10 cellular contexts compared by ENCODE assay signal in genomic region chr12:110699591-110700445, GRCh38. TPM values are rescaled to one million over a fixed set of nuclear protein-coding genes. Genes with fewer than 3 reads are reported as not detected.
DNase-seq lines count a peak whose midpoint lies in the region; ATAC-seq and TF ChIP-seq lines count a peak whose summit lies in the region.
"Had no signal": no experiment of that assay in that cellular context is flagged by ENCODE, and none has a peak within 500 bp of the region (broad histone marks: within the 10 kb centered on the region; RNA-seq: fewer than 3 reads in every experiment).

No MANE protein-coding gene starts in this region.

- peak; percentile 55 for TF ChIP-seq CTCF in OCI-LY7 (conservative IDR thresholded peaks at IDR 0.05; ENCODE audit: low read length)
- TF ChIP-seq CTCF in epithelial cell of proximal tubule (conservative IDR thresholded peaks at IDR 0.05; ENCODE audit: low read depth, low read length), result peak; percentile 11
- no peak for TF ChIP-seq CTCF in stomach (IDR thresholded peaks at IDR 0.05)

- no TSS peak for BruUV-seq in OCI-LY7 (replicated peaks; lab: Mats Ljungman, UMichigan)

- H3K4me3 ChIP-seq in OCI-LY7 (ENCODE audit: low read depth, low read length, poor library complexity, severe bottlenecking) (no peak overlapping the region), epithelial cell of proximal tubule (ENCODE audit: low read depth, low read length) (no peak overlapping the region), stomach (no peak overlapping the region)
- H3K4me3 ChIP-seq: colonic mucosa had no signal

- POLR2A ChIA-PET in OCI-LY7 (lab: Charles Lee), result no interaction called here

- CTCF ChIA-PET in OCI-LY7 (lab: Charles Lee; ENCODE audit: unreplicated experiment), result no interaction called here

- no peak overlapping the region for H3K4me2 ChIP-seq in OCI-LY7 (ENCODE audit: low read length)

- H3K36me3 ChIP-seq in OCI-LY7 (ENCODE audit: insufficient read depth, low read length) (no peaks in the 10 kb centered on the region), stomach (no peaks in the 10 kb centered on the region)
- H3K36me3 ChIP-seq: colonic mucosa had no signal

- ATAC-seq in Right ventricle myocardium superior (ENCODE audit: poor library complexity), result peak; percentile 23
- ATAC-seq in stimulated activated naive CD8-positive, alpha-beta T cell treated with anti-CD3 and anti-CD28 coated beads, Interleukin-15, Interleukin-2, amounts not matched to agents 100 U/mL and 50 U/mL, for 24 hours, result no peak

- no peak for DNase-seq in Right ventricle myocardium superior
- no peak for DNase-seq in cardiac septum (ENCODE audit: low spot score)
- peak; percentile 37 for DNase-seq in OCI-LY7 (ENCODE audit: low spot score)
- DNase-seq in epithelial cell of proximal tubule (ENCODE audit: low read depth), result no peak
- DNase-seq in stomach, result no peak
- DNase-seq in DMS53 treated with DMSO at 0.1 percent for 48 hours (lab: John Stamatoyannopoulos, UW; ENCODE audit: unreplicated experiment), result no peak
- no peak for DNase-seq in NCI-H1105 (lab: John Stamatoyannopoulos, UW)
- no peak for DNase-seq in stimulated activated naive CD8-positive, alpha-beta T cell treated with anti-CD3 and anti-CD28 coated beads, Interleukin-15, Interleukin-2, amounts not matched to agents 100 U/mL and 50 U/mL, for 24 hours
- DNase-seq: NCI-H510A treated with DMSO at 0.1 percent for 48 hours had no signal

- no peak for TF ChIP-seq EP300 in stomach (IDR thresholded peaks at IDR 0.05)

- H3K27ac ChIP-seq in OCI-LY7 (ENCODE audit: low read depth, low read length, poor library complexity, severe bottlenecking) (no peak overlapping the region), stomach (peak overlapping the region in 3 of 5 donors; percentile 50 to 73 (median 54))
- H3K27ac ChIP-seq: colonic mucosa had no signal

- no peaks in the 10 kb centered on the region for H3K79me2 ChIP-seq in OCI-LY7 (ENCODE audit: insufficient read depth, low read depth, low read length)

- H3K9me2 ChIP-seq in OCI-LY7 (ENCODE audit: insufficient read depth, low read length), result no peaks in the 10 kb centered on the region

- no peaks in the 10 kb centered on the region for H3K27me3 ChIP-seq in stomach
- H3K27me3 ChIP-seq: colonic mucosa had no signal

- 75 to 82% (median 78%) methylated on average over 24 to 28 of the region's 28 CpGs for WGBS in stomach, 5 donors

- H3K4me1 ChIP-seq in OCI-LY7 (ENCODE audit: insufficient read depth, low read length, poor library complexity, severe bottlenecking) (peaks cover 10% of the 10 kb centered on the region), stomach (peaks cover 6 to 25% (median 14%) of the 10 kb centered on the region in 4 donors)
- H3K4me1 ChIP-seq: colonic mucosa had no signal

- H2AFZ ChIP-seq in OCI-LY7 (ENCODE audit: low read length), result no peak overlapping the region

- H4K20me1 ChIP-seq in OCI-LY7 (ENCODE audit: insufficient read depth, low read length), result no peaks in the 10 kb centered on the region

- TF ChIP-seq POLR2A in stomach (IDR thresholded peaks at IDR 0.05), result no peak

- intact Hi-C loops in Right ventricle myocardium superior (cut with DNase I), result no loop called here
- intact Hi-C loops in cardiac septum (cut with DNase I), result loop anchor here (2.0 to 5.0 kb wide), 3 partner anchors 42 to 188 kb away; partner anchors contain the start of gene PPP1CC
- intact Hi-C loops in OCI-LY7 (cut with micrococcal nuclease; ENCODE audit: unreplicated experiment), result loop anchor here (2.0 kb wide), 4 partner anchors 127 to 249 kb away; partner anchors contain the start of gene ARPC3
- intact Hi-C loops in stomach (cut with DNase I; ENCODE audit: low total_unique reads), result loop anchor here (10.0 kb wide), 2 partner anchors 85 to 125 kb away; partner anchors contain the start of gene TCTN1

- H3K9me3 ChIP-seq in OCI-LY7 (ENCODE audit: low read length), result no peaks in the 10 kb centered on the region
- no peaks in the 10 kb centered on the region for H3K9me3 ChIP-seq in stomach
- H3K9me3 ChIP-seq: colonic mucosa had no signal

RNA-seq across cellular contexts. Expression of gene HVCN1, which starts 10.9 kb away (rescaled TPM):
- 11.9 TPM for total RNA-seq in Right ventricle myocardium superior
- 3.5 TPM for total RNA-seq in cardiac septum
- total RNA-seq in OCI-LY7 (2014; rRNA removed; shearing (Covaris generic)), result 6.4 and 9.3 TPM in 2 replicates
- 4.5 and 4.9 TPM in 2 replicates for total RNA-seq in OCI-LY7 (2022)
- 1.4 and 2.5 TPM in 2 replicates for total RNA-seq in epithelial cell of proximal tubule
- 1 to 10 TPM in 3 of 5 donors, not detected in 2; 1.3 to 7.0 (median 5.1) TPM for total RNA-seq in stomach
- 1 to 10 TPM; 3.7 to 5.5 (median 4.4) TPM for polyA plus RNA-seq in stomach

RNA-seq across cellular contexts. Expression of gene PPP1CC, which starts 42.9 kb away (rescaled TPM):
- total RNA-seq in Right ventricle myocardium superior (175 TPM), cardiac septum (102 TPM), OCI-LY7 (2022) (264 and 275 TPM in 2 replicates), epithelial cell of proximal tubule (86.3 and 159 TPM in 2 replicates), stomach (100 to 1,000 TPM in 2 of 5 donors, 10 to 100 TPM in 3; 44.9 to 205 (median 88.7) TPM)
- 140 and 146 TPM in 2 replicates for total RNA-seq in OCI-LY7 (2014; rRNA removed; shearing (Covaris generic))
- polyA plus RNA-seq in stomach, result 100 to 1,000 TPM in 1 of 3 donors, 10 to 100 TPM in 2; 59.2 to 129 (median 91.8) TPM

Comparison
In these comparisons a context has a peak if more than half of its experiments do, and no peak if none do; other contexts are left out.
1. CTCF ChIP-seq: peak in OCI-LY7 (single experiment) and epithelial cell of proximal tubule (single experiment); none in stomach (0 of 7).